18 cellular contexts compared by ENCODE assay signal in genomic region chrX:145816607-145817298, GRCh38.
DNase-seq lines count a peak whose midpoint lies in the region; ATAC-seq lines count a peak whose summit lies in the region.
"Had no signal": no experiment of that assay in that cellular context is flagged by ENCODE, and none has a peak within 500 bp of the region (broad histone marks: within the 10 kb centered on the region; RNA-seq: fewer than 3 reads in every experiment).

No MANE protein-coding gene starts in this region.

- DNase-seq in pons (ENCODE audit: low spot score): peak; percentile 33
- DNase-seq in stimulated activated CD4-positive, alpha-beta T cell treated with anti-CD3 and anti-CD28 coated beads, Interleukin-1b, Interleukin-23, amount 100 ng/mL, for 48 hours: no peak
- no peak for DNase-seq in stimulated activated CD4-positive, alpha-beta T cell treated with anti-CD3 and anti-CD28 coated beads, Interleukin-2, amount 100 ng/mL, for 48 hours
- no peak for DNase-seq in stimulated activated CD4-positive, alpha-beta T cell treated with anti-CD3 and anti-CD28 coated beads, Interleukin-4, amount 100 ng/mL, for 24 hours
- DNase-seq: activated CD4-positive, alpha-beta T cell treated with anti-CD3 and anti-CD28 coated beads for 4 hours; activated CD8-positive, alpha-beta memory T cell treated with anti-CD3 and anti-CD28 coated beads, Interleukin-2, amount 50 U/mL, for 48 hours; activated gamma-delta T cell treated with Interleukin-2 at 50 U/mL for 16 hours; DMS 273 treated with DMSO at 0.1 percent for 48 hours; NCI-H1092 treated with DMSO at 0.1 percent for 48 hours; NCI-H2107; NCI-H748 treated with DMSO at 0.1 percent for 48 hours; Peyer's patch had no signal

- H3K9me3 ChIP-seq in ES-I3 (ENCODE audit: control insufficient read depth, insufficient read depth, low read length): no peaks in the 10 kb centered on the region
- H3K9me3 ChIP-seq: Peyer's patch, vagina had no signal

- no peak for ATAC-seq in HG03159 (IDR thresholded peaks at IDR 0.05; ENCODE audit: unreplicated experiment)

- peak overlapping the region; percentile 52; the same call in 1 of the 2 replicates for H3K9ac ChIP-seq in ES-I3 (ENCODE audit: low read depth, low read length)

- H3K4me1 ChIP-seq in ES-I3 (ENCODE audit: insufficient read depth, low read length): peaks cover 4% of the 10 kb centered on the region; the same call in 1 of the 2 replicates
- H3K4me1 ChIP-seq: Peyer's patch, vagina had no signal

- peak overlapping the region; percentile 20 for H3K4me3 ChIP-seq in iPS-11a (ENCODE audit: low read depth, low read length)
- H3K4me3 ChIP-seq: Peyer's patch had no signal

- H3K36me3 ChIP-seq in ES-I3 (ENCODE audit: insufficient read depth, low read length): no peaks in the 10 kb centered on the region
- H3K36me3 ChIP-seq: Peyer's patch, vagina had no signal

- peak overlapping the region; percentile 62 for H3K27ac ChIP-seq in angular gyrus (ENCODE audit: low read depth, low read length)
- H3K27ac ChIP-seq: C4-2B, Peyer's patch, vagina had no signal
